12 cellular contexts compared by ENCODE assay signal in the genomic region with DNA sequence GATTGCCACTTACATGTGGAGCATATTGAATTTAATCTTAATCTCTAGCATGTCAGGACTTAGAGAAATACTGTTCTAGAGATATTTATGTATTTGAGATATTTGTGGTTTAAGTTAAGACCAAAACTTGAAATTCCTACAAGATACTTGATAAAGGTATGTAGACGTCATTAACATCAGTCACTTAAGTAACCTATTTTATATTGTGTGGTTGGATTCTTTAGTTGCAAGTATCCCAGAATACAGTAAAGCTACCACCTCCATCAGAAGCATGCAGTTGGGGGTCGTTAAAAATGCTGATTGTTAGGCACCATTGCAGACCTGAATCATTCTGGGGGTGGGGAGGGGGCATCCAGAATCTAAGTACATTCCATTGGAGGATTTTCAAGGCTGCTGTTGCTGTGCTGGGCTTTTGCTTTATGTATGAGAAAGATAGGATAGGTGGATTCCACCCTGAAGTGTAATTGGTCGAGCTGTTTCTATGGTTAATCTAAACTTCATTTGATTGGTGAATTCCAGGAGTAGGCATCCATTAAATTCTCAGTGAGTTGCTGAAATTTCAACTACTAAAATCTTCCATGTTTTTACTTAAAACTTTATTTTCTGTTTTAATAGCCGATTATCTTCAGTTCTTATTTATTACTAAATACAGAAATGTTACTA. TPM values are rescaled to one million over a fixed set of nuclear protein-coding genes. Genes with fewer than 3 reads are reported as not detected.
A peak's percentile ranks its signal among the peaks of the same experiment; 100 is the strongest.
DNase-seq lines count a peak whose midpoint lies in the region; ATAC-seq and TF ChIP-seq lines count a peak whose summit lies in the region.
"Had no signal": no experiment of that assay in that cellular context is flagged by ENCODE, and none has a peak within 500 bp of the region (broad histone marks: within the 10 kb centered on the region; RNA-seq: fewer than 3 reads in every experiment).

No MANE protein-coding gene starts in this region.

- no peak overlapping the region for H2BK15ac ChIP-seq in IMR-90 (ENCODE audit: low read depth, low read length)

- POLR2A ChIA-PET in IMR-90 (lab: Charles Lee; ENCODE audit: unreplicated experiment) (no interaction called here), GM10248 (lab: Yijun Ruan, JAX) (interaction anchor here (0.8 to 0.9 kb wide), 2 partner anchors 11 to 67 kb away, joined by 3 read pairs; a partner anchor contains a TSS)

- intact Hi-C loops in IMR-90 (cut with micrococcal nuclease) = no loop called here
- intact Hi-C loops in left lung (cut with DNase I) = no loop called here

- H3K9ac ChIP-seq in IMR-90 (ENCODE audit: low read depth, low read length) = no peak overlapping the region

- TF ChIP-seq CTCF in IMR-90 (conservative IDR thresholded peaks at IDR 0.05; ENCODE audit: low read depth, low read length) (no peak), neural crest cell (conservative IDR thresholded peaks at IDR 0.05) (no peak), GM10248 (IDR thresholded peaks at IDR 0.05; ENCODE audit: control extremely low read depth, extremely low read depth, low read depth, missing control alignments) (no peak), left lung (IDR thresholded peaks at IDR 0.05) (no peak)

- H3K4me3 Mint-ChIP-seq in neural crest cell = peak overlapping the region; percentile 35

- H3K4me1 ChIP-seq in IMR-90 (ENCODE audit: control insufficient read depth, insufficient read depth, low read length) (peaks cover 2% of the 10 kb centered on the region), left lung (peaks cover 19 to 65% of the 10 kb centered on the region in 2 donors)

- H3K27ac ChIP-seq in IMR-90 (ENCODE audit: insufficient read depth, low read length) (no peak overlapping the region), left lung (no peak overlapping the region)
- H3K27ac ChIP-seq: 22Rv1, suprapubic skin had no signal

- H3K9me3 ChIP-seq in IMR-90 (ENCODE audit: control insufficient read depth, insufficient read depth, low read length) (no peaks in the 10 kb centered on the region), left lung (no peaks in the 10 kb centered on the region)
- H3K9me3 ChIP-seq: suprapubic skin had no signal

- no peak overlapping the region for H4K91ac ChIP-seq in IMR-90 (ENCODE audit: insufficient read depth, low read depth, low read length)

- no CpG with 5 or more reads among the region's 4 CpGs for WGBS in IMR-90 (ENCODE audit: extremely low coverage in 2 of 2, insufficient read length in 1 of 2), 2 experiments

- H3K23ac ChIP-seq in IMR-90 (ENCODE audit: low read depth, low read length) = no peak overlapping the region

- H3K27me3 Mint-ChIP-seq in neural crest cell (ENCODE audit: low read depth) = peaks cover 6% of the 10 kb centered on the region

- no peak overlapping the region for H4K5ac ChIP-seq in IMR-90 (ENCODE audit: low read depth, low read length)

- peaks cover 22% of the 10 kb centered on the region for H3K36me3 ChIP-seq in IMR-90 (ENCODE audit: control insufficient read depth, insufficient read depth, low read length)
- peaks cover 0 to 63% of the 10 kb centered on the region in 2 donors for H3K36me3 ChIP-seq in left lung

- H4K20me1 ChIP-seq in IMR-90 (ENCODE audit: insufficient read depth, low read length) = peaks cover 68% of the 10 kb centered on the region

- H3K79me1 ChIP-seq in IMR-90 (ENCODE audit: low read depth in 1 of 2, low read length in 2 of 2) = peaks cover 16 to 41% of the 10 kb centered on the region in 2 experiments

- peaks cover 38% of the 10 kb centered on the region for H3K4me1 Mint-ChIP-seq in neural crest cell

- no peak overlapping the region for H4K8ac ChIP-seq in IMR-90 (ENCODE audit: low read depth in 2 of 2, low read length in 2 of 2)

- no peak overlapping the region for H3K14ac ChIP-seq in IMR-90 (replicated peaks; ENCODE audit: low read depth, low read length)

- H3K4ac ChIP-seq in IMR-90 (ENCODE audit: low read depth, low read length) = no peak overlapping the region

- ATAC-seq in IMR-90 (ENCODE audit: low read depth) (no peak), left lung (no peak)
- ATAC-seq: activated naive CD4-positive, alpha-beta T cell treated with anti-CD3 and anti-CD28 coated beads, Interleukin-2, amount 50 U/mL, for 72 hours had no signal

- no peak overlapping the region for H2BK5ac ChIP-seq in IMR-90 (ENCODE audit: low read depth, low read length, poor library complexity, severe bottlenecking)

- no peak overlapping the region for H3K56ac ChIP-seq in IMR-90 (ENCODE audit: extremely low read depth, insufficient read depth, low read length)

- in situ Hi-C loops in IMR-90 (cut with MboI; ENCODE audit: low sequenced_read_pairs) = no loop called here

- no peak overlapping the region for H2BK20ac ChIP-seq in IMR-90 (ENCODE audit: low read depth, low read length)

- dilution Hi-C loops in IMR-90 (cut with HindIII; ENCODE audit: low sequenced_read_pairs, unreplicated experiment) = no loop called here

- BruUV-seq in IMR-90 (replicated peaks; lab: Mats Ljungman, UMichigan) = no TSS peak

- no peak overlapping the region for H3K18ac ChIP-seq in IMR-90 (ENCODE audit: low read depth, low read length)

- TF ChIP-seq RAD21 in IMR-90 (IDR thresholded peaks at IDR 0.05; ENCODE audit: low read length) = no peak

- H3K4me2 ChIP-seq in IMR-90 (ENCODE audit: low read depth, low read length) = no peak overlapping the region; the same call in 1 of the 2 replicates

- H3K4me3 ChIP-seq in IMR-90 (ENCODE audit: insufficient read depth, low read depth, low read length) (no peak overlapping the region), left lung (no peak overlapping the region)

- DNase-seq in DMS 273 (lab: John Stamatoyannopoulos, UW; ENCODE audit: unreplicated experiment) = peak; percentile 53
- no peak for DNase-seq in DMS 273 treated with DMSO at 0.1 percent for 48 hours (lab: John Stamatoyannopoulos, UW)
- peak; percentile 21 for DNase-seq in IMR-90
- peak; percentile 36 for DNase-seq in cerebellum (ENCODE audit: low spot score)
- no peak for DNase-seq in neural crest cell (ENCODE audit: low read depth, low spot score)
- no peak for DNase-seq in GM10248 (ENCODE audit: extremely low spot score)
- DNase-seq in left lung = no peak
- DNase-seq in glomerular visceral epithelial cell (ENCODE audit: extremely low spot score) = no peak
- DNase-seq: NCI-H69 had no signal

- no peak overlapping the region for H2AK9ac ChIP-seq in IMR-90 (replicated peaks; ENCODE audit: low read depth, low read length, poor library complexity)

- no peak overlapping the region for H2BK120ac ChIP-seq in IMR-90 (ENCODE audit: low read depth, low read length)

- no peak overlapping the region for H2AFZ ChIP-seq in IMR-90 (replicated peaks; ENCODE audit: low read length, poor library complexity)

- H3K27ac Mint-ChIP-seq in neural crest cell (ENCODE audit: unreplicated experiment) = no peak overlapping the region

- H3K27me3 ChIP-seq in IMR-90 (ENCODE audit: control insufficient read depth, insufficient read depth, low read length) (no peaks in the 10 kb centered on the region), left lung (no peaks in the 10 kb centered on the region)
- H3K27me3 ChIP-seq: suprapubic skin had no signal

- CTCF ChIA-PET in IMR-90 (lab: Yijun Ruan, JAX) (interaction anchor here (0.8 to 1.7 kb wide), 2 partner anchors 59 to 130 kb away, joined by 4 to 7 read pairs; no protein-coding TSS in a partner anchor), GM10248 (lab: Yijun Ruan, JAX) (interaction anchor here (0.9 to 6.4 kb wide), 15 partner anchors 10 to 155 kb away, joined by 3 to 73 read pairs (median 10); no protein-coding TSS in a partner anchor)

- TF ChIP-seq POLR2A in IMR-90 (IDR thresholded peaks at IDR 0.05; ENCODE audit: low read depth, low read length) = no peak

- no peaks in the 10 kb centered on the region for H3K9me3 Mint-ChIP-seq in neural crest cell
- H3K9me3 Mint-ChIP-seq: activated naive CD4-positive, alpha-beta T cell treated with anti-CD3 and anti-CD28 coated beads, Interleukin-2, amount 50 U/mL, for 72 hours had no signal

- H3K9me1 ChIP-seq in IMR-90 (ENCODE audit: insufficient read depth, low read length) = no peaks in the 10 kb centered on the region

- H3K36me3 Mint-ChIP-seq in neural crest cell (ENCODE audit: low read depth) = peaks cover 25% of the 10 kb centered on the region

- H2AK5ac ChIP-seq in IMR-90 (ENCODE audit: low read depth, low read length) = no peak overlapping the region

TF ChIP-seq in IMR-90, 13 proteins besides CTCF, POLR2A, EP300 and RAD21:
- TF ChIP-seq CHD1 (IDR thresholded peaks at IDR 0.05; ENCODE audit: low read depth, low read length) (no peak), RCOR1 (IDR thresholded peaks at IDR 0.05; ENCODE audit: insufficient replicate concordance, low read length) (no peak)
- TF ChIP-seq, protein P1, sequence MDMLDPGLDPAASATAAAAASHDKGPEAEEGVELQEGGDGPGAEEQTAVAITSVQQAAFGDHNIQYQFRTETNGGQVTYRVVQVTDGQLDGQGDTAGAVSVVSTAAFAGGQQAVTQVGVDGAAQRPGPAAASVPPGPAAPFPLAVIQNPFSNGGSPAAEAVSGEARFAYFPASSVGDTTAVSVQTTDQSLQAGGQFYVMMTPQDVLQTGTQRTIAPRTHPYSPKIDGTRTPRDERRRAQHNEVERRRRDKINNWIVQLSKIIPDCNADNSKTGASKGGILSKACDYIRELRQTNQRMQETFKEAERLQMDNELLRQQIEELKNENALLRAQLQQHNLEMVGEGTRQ (IDR thresholded peaks at IDR 0.05; ENCODE audit: low read depth, low read length) = no peak

RNA-seq across cellular contexts. Expression of a gene that starts 4.0 kb away (rescaled TPM):
- 171 and 188 TPM in 2 replicates for total RNA-seq in IMR-90 (2012; rRNA removed)
- polyA plus RNA-seq in IMR-90 (2012; rRNA removed) = 253 and 256 TPM in 2 replicates
- polyA plus RNA-seq in IMR-90 (2012; cell fraction: cytosol; rRNA removed) = 141 and 209 TPM in 2 replicates
- 46.9 and 78.7 TPM in 2 replicates for polyA plus RNA-seq in IMR-90 (2012; cell fraction: nucleus; rRNA removed; ENCODE audit: low replicate concordance)
- total RNA-seq in cerebellum = 334 TPM
- total RNA-seq in neural crest cell = 991 and 1,004 TPM in 2 replicates
- total RNA-seq in left lung = 100 to 1,000 TPM; 444 to 608 TPM

Comparison
In these comparisons a context has a peak if more than half of its experiments do, and no peak if none do; other contexts are left out.
1. DNase-seq: peak in DMS 273 (single experiment), IMR-90 (single experiment) and cerebellum (single experiment); none in DMS 273 treated with DMSO at 0.1 percent for 48 hours (single experiment), neural crest cell (single experiment), GM10248 (single experiment), left lung (0 of 2) and glomerular visceral epithelial cell (single experiment).